9 cellular contexts compared by ENCODE assay signal in the genomic region with DNA sequence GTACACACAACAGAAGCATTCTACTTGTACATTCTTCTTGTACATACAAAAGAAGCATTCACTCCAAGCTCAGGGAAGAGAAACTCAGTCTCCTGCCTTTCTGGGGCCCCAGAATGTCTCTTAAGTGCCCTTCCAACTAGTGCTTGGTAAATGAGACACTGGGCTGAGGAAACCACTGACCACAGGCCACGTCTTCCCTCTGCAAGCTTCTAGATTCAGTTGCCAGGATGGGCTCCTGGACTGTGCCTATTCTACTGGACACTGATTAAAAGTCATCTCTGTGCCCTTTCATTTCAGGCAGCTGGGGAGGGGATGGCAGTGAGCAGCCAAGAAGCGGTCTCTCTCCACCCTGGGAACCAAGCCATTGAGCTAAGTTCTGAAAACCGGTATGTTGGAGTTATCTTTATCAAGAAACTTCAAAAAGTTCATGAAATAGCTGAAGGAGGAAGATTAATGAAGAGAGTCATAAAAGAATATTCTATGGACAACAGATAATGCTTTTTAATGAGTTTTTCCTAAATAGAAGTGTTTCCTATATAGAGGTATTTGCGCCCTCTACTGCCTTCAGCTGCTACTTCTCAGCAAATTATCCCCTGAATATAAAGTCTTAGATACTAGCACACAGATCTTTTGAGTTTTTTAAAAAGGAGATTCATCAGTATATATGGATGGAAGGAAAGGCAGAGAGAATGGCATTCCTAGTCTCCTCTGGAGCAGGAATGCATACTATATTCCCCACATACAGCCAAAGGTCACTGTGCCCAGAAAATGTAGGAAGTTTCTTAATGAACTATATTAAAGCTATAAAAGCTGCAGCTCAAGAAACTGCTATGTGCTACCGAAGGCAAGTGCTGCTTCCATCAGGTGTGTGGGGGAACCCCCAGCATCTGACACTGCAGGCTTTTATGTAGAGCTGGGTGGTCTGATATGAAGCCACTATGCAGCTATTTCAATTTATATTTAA. TPM values are rescaled to one million over a fixed set of nuclear protein-coding genes. Genes with fewer than 3 reads are reported as not detected.
DNase-seq lines count a peak whose midpoint lies in the region; ATAC-seq and TF ChIP-seq lines count a peak whose summit lies in the region.
"Had no signal": no experiment of that assay in that cellular context is flagged by ENCODE, and none has a peak within 500 bp of the region (broad histone marks: within the 10 kb centered on the region; RNA-seq: fewer than 3 reads in every experiment).

No MANE protein-coding gene starts in this region.

- BruUV-seq in IMR-90 (replicated peaks; lab: Mats Ljungman, UMichigan): no TSS peak

- DNase-seq in DMS114 treated with DMSO at 0.1 percent for 48 hours (lab: John Stamatoyannopoulos, UW; ENCODE audit: unreplicated experiment) (peak; percentile 14), IMR-90 (peak; percentile 60), memory B cell (ENCODE audit: low spot score in 2 of 2) (no peak)
- DNase-seq in effector memory CD4-positive, alpha-beta T cell: no peak
- no peak for DNase-seq in stimulated activated CD4-positive, alpha-beta T cell treated with anti-CD3 and anti-CD28 coated beads, Interleukin-15, amount 100 ng/mL, for 24 hours
- DNase-seq: pancreas had no signal

- TF ChIP-seq CTCF in IMR-90 (conservative IDR thresholded peaks at IDR 0.05; ENCODE audit: low read depth, low read length): peak; percentile 76
- peak; percentile 71 to 82 for TF ChIP-seq CTCF in brain (conservative IDR thresholded peaks at IDR 0.05)

- no peak for TF ChIP-seq POLR2A in IMR-90 (IDR thresholded peaks at IDR 0.05; ENCODE audit: low read depth, low read length)

- H4K8ac ChIP-seq in IMR-90 (ENCODE audit: low read depth in 2 of 2, low read length in 2 of 2): no peak overlapping the region

- intact Hi-C loops in IMR-90 (cut with micrococcal nuclease): loop anchor here (2.0 to 5.0 kb wide), 2 partner anchors 42 to 75 kb away; partner anchors contain the start of gene IFIT3

- H3K9me3 Mint-ChIP-seq in brain (peaks cover 0 to 8% (median 2%) of the 10 kb centered on the region in 5 experiments), memory B cell (no peaks in the 10 kb centered on the region)
- H3K9me3 Mint-ChIP-seq: T-helper 1 cell treated with Interleukin-12 subunit alpha and Interleukin-12 subunit beta and Interleukin-4 antibody, amounts not matched to agents 30 μg/mL and 1 μg/mL, for 36 hours had no signal

- no peaks in the 10 kb centered on the region for H3K36me3 Mint-ChIP-seq in brain
- H3K36me3 Mint-ChIP-seq in memory B cell: no peaks in the 10 kb centered on the region

- 0 out of 3 replicates have a peak overlapping the region, but pooled peaks have one; percentile 21 for H2BK15ac ChIP-seq in IMR-90 (ENCODE audit: low read depth, low read length)

- H2BK120ac ChIP-seq in IMR-90 (ENCODE audit: low read depth, low read length): peak overlapping the region; percentile 5; the same call in 1 of the 2 replicates

- dilution Hi-C loops in IMR-90 (cut with HindIII; ENCODE audit: low sequenced_read_pairs, unreplicated experiment): no loop called here

- POLR2A ChIA-PET in IMR-90 (lab: Charles Lee; ENCODE audit: unreplicated experiment): interaction anchor here (0.6 kb wide), 1 partner anchor 64 kb away, joined by 4 read pairs; no protein-coding TSS in a partner anchor

- ATAC-seq in IMR-90 (ENCODE audit: low read depth): peak; percentile 49
- ATAC-seq in memory B cell (ENCODE audit: low read depth): peak; percentile 53
- ATAC-seq in GM21529 (IDR thresholded peaks at IDR 0.05; ENCODE audit: unreplicated experiment): no peak

- H3K4ac ChIP-seq in IMR-90 (ENCODE audit: low read depth, low read length): no peak overlapping the region

- no peak overlapping the region for H4K91ac ChIP-seq in IMR-90 (ENCODE audit: insufficient read depth, low read depth, low read length)

- H3K27me3 Mint-ChIP-seq in brain: no peaks in the 10 kb centered on the region
- H3K27me3 Mint-ChIP-seq in memory B cell: peaks cover 3% of the 10 kb centered on the region

- H3K4me3 Mint-ChIP-seq in brain (peak overlapping the region in 2 of 5 experiments; percentile 4 to 62), memory B cell (no peak overlapping the region)
- H3K4me3 Mint-ChIP-seq: T-helper 1 cell treated with Interleukin-12 subunit alpha and Interleukin-12 subunit beta and Interleukin-4 antibody, amounts not matched to agents 30 μg/mL and 1 μg/mL, for 36 hours had no signal

- 0 out of 2 replicates have a peak, but pooled peaks cover 2% of the 10 kb centered on the region for H4K20me1 ChIP-seq in IMR-90 (ENCODE audit: insufficient read depth, low read length)

- no peak overlapping the region for H2BK5ac ChIP-seq in IMR-90 (ENCODE audit: low read depth, low read length, poor library complexity, severe bottlenecking)

- H3K4me2 ChIP-seq in IMR-90 (ENCODE audit: low read depth, low read length): no peak overlapping the region

- no peaks in the 10 kb centered on the region for H3K9me1 ChIP-seq in IMR-90 (ENCODE audit: insufficient read depth, low read length)

- peaks cover 43% of the 10 kb centered on the region for H3K4me1 Mint-ChIP-seq in brain
- peaks cover 5% of the 10 kb centered on the region for H3K4me1 Mint-ChIP-seq in memory B cell

- H2BK20ac ChIP-seq in IMR-90 (ENCODE audit: low read depth, low read length): peak overlapping the region; percentile 44; the same call in 1 of the 2 replicates

- no CpG with 5 or more reads among the region's 5 CpGs for WGBS in IMR-90 (ENCODE audit: extremely low coverage in 2 of 2, insufficient read length in 1 of 2), 2 experiments

- in situ Hi-C loops in IMR-90 (cut with MboI; ENCODE audit: low sequenced_read_pairs): no loop called here

- no peak overlapping the region for H3K56ac ChIP-seq in IMR-90 (ENCODE audit: extremely low read depth, insufficient read depth, low read length)

- H4K5ac ChIP-seq in IMR-90 (ENCODE audit: low read depth, low read length): no peak overlapping the region

- H3K27me3 ChIP-seq in IMR-90 (ENCODE audit: control insufficient read depth, insufficient read depth, low read length): no peaks in the 10 kb centered on the region
- H3K27me3 ChIP-seq in effector memory CD4-positive, alpha-beta T cell (replicated peaks; ENCODE audit: control insufficient read depth, insufficient read depth, low read length, poor library complexity, severe bottlenecking): no peaks in the 10 kb centered on the region
- H3K27me3 ChIP-seq: pancreas had no signal

- H3K9me3 ChIP-seq in IMR-90 (ENCODE audit: control insufficient read depth, insufficient read depth, low read length): no peaks in the 10 kb centered on the region
- no peaks in the 10 kb centered on the region for H3K9me3 ChIP-seq in effector memory CD4-positive, alpha-beta T cell (ENCODE audit: control insufficient read depth, low read length)
- H3K9me3 ChIP-seq: pancreas had no signal

- no peak overlapping the region for H3K4me3 ChIP-seq in IMR-90 (ENCODE audit: insufficient read depth, low read depth, low read length)
- no peak overlapping the region for H3K4me3 ChIP-seq in effector memory CD4-positive, alpha-beta T cell (ENCODE audit: insufficient read depth, low read depth, low read length, poor library complexity, severe bottlenecking)
- H3K4me3 ChIP-seq: pancreas had no signal

- H3K27ac ChIP-seq in IMR-90 (ENCODE audit: insufficient read depth, low read length): no peak overlapping the region
- no peak overlapping the region for H3K27ac ChIP-seq in effector memory CD4-positive, alpha-beta T cell (ENCODE audit: insufficient read depth, low read length, poor library complexity, severe bottlenecking)
- H3K27ac ChIP-seq: pancreas had no signal

- H3K23ac ChIP-seq in IMR-90 (ENCODE audit: low read depth, low read length): no peak overlapping the region

- TF ChIP-seq RAD21 in IMR-90 (IDR thresholded peaks at IDR 0.05; ENCODE audit: low read length): peak; percentile 77

- H3K79me1 ChIP-seq in IMR-90 (ENCODE audit: low read depth in 1 of 2, low read length in 2 of 2): no peaks in the 10 kb centered on the region

- CTCF ChIA-PET in IMR-90 (lab: Yijun Ruan, JAX): interaction anchor here (0.6 to 2.1 kb wide), 15 partner anchors 9 to 820 kb away, joined by 3 to 9 read pairs (median 4); partner anchors contain the start of genes IFIT1, IFIT2 and IFIT5

- peak overlapping the region; percentile 57 to 95 (median 76) for H3K27ac Mint-ChIP-seq in brain
- no peak overlapping the region for H3K27ac Mint-ChIP-seq in memory B cell
- H3K27ac Mint-ChIP-seq: T-helper 1 cell treated with Interleukin-12 subunit alpha and Interleukin-12 subunit beta and Interleukin-4 antibody, amounts not matched to agents 30 μg/mL and 1 μg/mL, for 36 hours had no signal

- 0 out of 2 replicates have a peak overlapping the region, but pooled peaks have one; percentile 13 for H3K18ac ChIP-seq in IMR-90 (ENCODE audit: low read depth, low read length)

- no peaks in the 10 kb centered on the region for H3K36me3 ChIP-seq in IMR-90 (ENCODE audit: control insufficient read depth, insufficient read depth, low read length)
- H3K36me3 ChIP-seq in effector memory CD4-positive, alpha-beta T cell (ENCODE audit: control insufficient read depth, insufficient read depth, low read length): no peaks in the 10 kb centered on the region
- H3K36me3 ChIP-seq: pancreas had no signal

- no peak overlapping the region for H2AFZ ChIP-seq in IMR-90 (replicated peaks; ENCODE audit: low read length, poor library complexity)

- H3K14ac ChIP-seq in IMR-90 (replicated peaks; ENCODE audit: low read depth, low read length): peak overlapping the region; percentile 12; the same call in 1 of the 2 replicates

- no peak overlapping the region for H2AK9ac ChIP-seq in IMR-90 (replicated peaks; ENCODE audit: low read depth, low read length, poor library complexity)

- no peak overlapping the region for H3K9ac ChIP-seq in IMR-90 (ENCODE audit: low read depth, low read length)

- H2AK5ac ChIP-seq in IMR-90 (ENCODE audit: low read depth, low read length): no peak overlapping the region; the same call in 1 of the 2 replicates

- peaks cover 3% of the 10 kb centered on the region for H3K4me1 ChIP-seq in IMR-90 (ENCODE audit: control insufficient read depth, insufficient read depth, low read length)
- no peaks in the 10 kb centered on the region for H3K4me1 ChIP-seq in effector memory CD4-positive, alpha-beta T cell (ENCODE audit: control insufficient read depth, insufficient read depth, low read length, poor library complexity, severe bottlenecking)

RNA-seq across cellular contexts. Expression of gene IFIT1B, which starts 8.4 kb away (rescaled TPM):
- not detected in 2 replicates for total RNA-seq in IMR-90 (2012; rRNA removed)
- polyA plus RNA-seq in IMR-90 (2012; rRNA removed) (not detected in 2 replicates), brain (ENCODE audit: insufficient read depth, low read depth, low replicate concordance) (not detected)
- not detected in 2 replicates for polyA plus RNA-seq in IMR-90 (2012; cell fraction: cytosol; rRNA removed)
- polyA plus RNA-seq in IMR-90 (2012; cell fraction: nucleus; rRNA removed; ENCODE audit: low replicate concordance): not detected in 2 replicates
- total RNA-seq: pancreas had no signal

RNA-seq across cellular contexts. Expression of gene IFIT1, which starts 23.0 kb away (rescaled TPM):
- total RNA-seq in IMR-90 (2012; rRNA removed): 6.8 and 7.5 TPM in 2 replicates
- polyA plus RNA-seq in IMR-90 (2012; rRNA removed): 4.5 and 6.1 TPM in 2 replicates
- 1.2 and 2.8 TPM in 2 replicates for polyA plus RNA-seq in IMR-90 (2012; cell fraction: cytosol; rRNA removed)
- 0.23 and 3.1 TPM in 2 replicates for polyA plus RNA-seq in IMR-90 (2012; cell fraction: nucleus; rRNA removed; ENCODE audit: low replicate concordance)
- polyA plus RNA-seq in brain (ENCODE audit: insufficient read depth, low read depth, low replicate concordance): 15.9 TPM

RNA-seq across cellular contexts. Expression of gene IFIT3, which starts 41.6 kb away (rescaled TPM):
- 7.3 and 7.8 TPM in 2 replicates for total RNA-seq in IMR-90 (2012; rRNA removed)
- polyA plus RNA-seq in IMR-90 (2012; rRNA removed): 2.8 and 3.5 TPM in 2 replicates
- 0.93 and 1.2 TPM in 2 replicates for polyA plus RNA-seq in IMR-90 (2012; cell fraction: cytosol; rRNA removed)
- 0.14 and 0.79 TPM in 2 replicates for polyA plus RNA-seq in IMR-90 (2012; cell fraction: nucleus; rRNA removed; ENCODE audit: low replicate concordance)
- polyA plus RNA-seq in brain (ENCODE audit: insufficient read depth, low read depth, low replicate concordance): 6.2 TPM

RNA-seq across cellular contexts. Expression of gene IFIT5, which starts 44.9 kb away (rescaled TPM):
- total RNA-seq in IMR-90 (2012; rRNA removed): 18.1 and 21.7 TPM in 2 replicates
- polyA plus RNA-seq in IMR-90 (2012; rRNA removed) (3.9 and 5.2 TPM in 2 replicates), brain (ENCODE audit: insufficient read depth, low read depth, low replicate concordance) (4.1 TPM)
- polyA plus RNA-seq in IMR-90 (2012; cell fraction: cytosol; rRNA removed): 1.2 and 1.7 TPM in 2 replicates
- polyA plus RNA-seq in IMR-90 (2012; cell fraction: nucleus; rRNA removed; ENCODE audit: low replicate concordance): 0.24 and 1.7 TPM in 2 replicates

Comparison
In these comparisons a context has a peak if more than half of its experiments do, and no peak if none do; other contexts are left out.
1. DNase-seq: peak in DMS114 treated with DMSO at 0.1 percent for 48 hours (single experiment) and IMR-90 (single experiment); none in memory B cell (0 of 2), effector memory CD4-positive, alpha-beta T cell (0 of 3) and stimulated activated CD4-positive, alpha-beta T cell treated with anti-CD3 and anti-CD28 coated beads, Interleukin-15, amount 100 ng/mL, for 24 hours (single experiment).